In genomic region chr14:93086441-93087055, GRCh38 we compare ENCODE assay signal across 8 cellular contexts. TPM values are rescaled to one million over a fixed set of nuclear protein-coding genes. Genes with fewer than 3 reads are reported as not detected.
DNase-seq lines count a peak whose midpoint lies in the region; ATAC-seq and TF ChIP-seq lines count a peak whose summit lies in the region.

No MANE protein-coding gene starts in this region.

- H3K79me2 ChIP-seq in hepatocyte = peaks cover 94% of the 10 kb centered on the region

- H3K9me2 ChIP-seq in hepatocyte (replicated peaks; ENCODE audit: insufficient read depth) = no peaks in the 10 kb centered on the region

- no peak for TF ChIP-seq CTCF in hepatocyte (IDR thresholded peaks at IDR 0.05; ENCODE audit: poor library complexity)

- H3K4me2 ChIP-seq in hepatocyte = no peak overlapping the region

- no peak overlapping the region for H3K4me3 Mint-ChIP-seq in activated CD8-positive, alpha-beta memory T cell treated with anti-CD3 and anti-CD28 coated beads, Interleukin-2, amount 10 ng/mL, durations not matched to agents 7 days and 5 days
- H3K4me3 Mint-ChIP-seq in central memory CD8-positive, alpha-beta T cell = no peak overlapping the region
- peak overlapping the region; percentile 53 to 61 for H3K4me3 Mint-ChIP-seq in stimulated activated naive CD8-positive, alpha-beta T cell treated with anti-CD3 and anti-CD28 coated beads, Interleukin-15, amount 100 ng/mL, for 72 hours

- H4K20me1 ChIP-seq in hepatocyte (ENCODE audit: insufficient read depth, poor library complexity, severe bottlenecking) = peaks cover 26% of the 10 kb centered on the region

- H3K27me3 ChIP-seq in hepatocyte = no peaks in the 10 kb centered on the region

- no peak overlapping the region for H3K4me3 ChIP-seq in hepatocyte

- no peaks in the 10 kb centered on the region for H3K9me3 ChIP-seq in hepatocyte (ENCODE audit: low read depth)

- 85% methylated on average over 8 of the region's 8 CpGs for WGBS in hepatocyte (ENCODE audit: low lambda C conversion rate, missing lambda C conversion rate)

- CTCF ChIA-PET in activated CD8-positive, alpha-beta memory T cell treated with anti-CD3 and anti-CD28 coated beads, Interleukin-2, amount 10 ng/mL, durations not matched to agents 7 days and 5 days (lab: Charles Lee) = interaction anchor here (1.8 to 5.3 kb wide), 2 partner anchors 27 to 52 kb away, joined by 7 to 24 read pairs; no protein-coding TSS in a partner anchor

- no peaks in the 10 kb centered on the region for H3K36me3 ChIP-seq in hepatocyte (replicated peaks; ENCODE audit: insufficient read depth, low read depth)

- no peaks in the 10 kb centered on the region for H3K27me3 Mint-ChIP-seq in activated CD8-positive, alpha-beta memory T cell treated with anti-CD3 and anti-CD28 coated beads, Interleukin-2, amount 10 ng/mL, durations not matched to agents 7 days and 5 days
- no peaks in the 10 kb centered on the region for H3K27me3 Mint-ChIP-seq in central memory CD8-positive, alpha-beta T cell
- no peaks in the 10 kb centered on the region for H3K27me3 Mint-ChIP-seq in stimulated activated naive CD8-positive, alpha-beta T cell treated with anti-CD3 and anti-CD28 coated beads, Interleukin-15, amount 100 ng/mL, for 72 hours

- peak; percentile 65 for ATAC-seq in activated CD8-positive, alpha-beta memory T cell treated with anti-CD3 and anti-CD28 coated beads, Interleukin-2, amount 10 ng/mL, durations not matched to agents 7 days and 5 days
- ATAC-seq in HG03442 (IDR thresholded peaks at IDR 0.05; ENCODE audit: unreplicated experiment) = peak; percentile 56
- no peak for ATAC-seq in central memory CD8-positive, alpha-beta T cell (replicated peaks; ENCODE audit: extremely low read depth, poor library complexity, severe bottlenecking)
- ATAC-seq in stimulated activated naive CD8-positive, alpha-beta T cell treated with anti-CD3 and anti-CD28 coated beads, Interleukin-15, amount 100 ng/mL, for 72 hours = peak; percentile 79

- peaks cover 11% of the 10 kb centered on the region for H3K4me1 ChIP-seq in hepatocyte (ENCODE audit: insufficient read depth)

- no peak overlapping the region for H2AFZ ChIP-seq in hepatocyte

- peaks cover 63% of the 10 kb centered on the region for H3K4me1 Mint-ChIP-seq in activated CD8-positive, alpha-beta memory T cell treated with anti-CD3 and anti-CD28 coated beads, Interleukin-2, amount 10 ng/mL, durations not matched to agents 7 days and 5 days
- H3K4me1 Mint-ChIP-seq in central memory CD8-positive, alpha-beta T cell = peaks cover 58% of the 10 kb centered on the region
- H3K4me1 Mint-ChIP-seq in stimulated activated naive CD8-positive, alpha-beta T cell treated with anti-CD3 and anti-CD28 coated beads, Interleukin-15, amount 100 ng/mL, for 72 hours = peaks cover 98% of the 10 kb centered on the region

- H3K27ac ChIP-seq in hepatocyte = no peak overlapping the region

- peaks cover 9% of the 10 kb centered on the region for H3K36me3 Mint-ChIP-seq in activated CD8-positive, alpha-beta memory T cell treated with anti-CD3 and anti-CD28 coated beads, Interleukin-2, amount 10 ng/mL, durations not matched to agents 7 days and 5 days
- H3K36me3 Mint-ChIP-seq in central memory CD8-positive, alpha-beta T cell (ENCODE audit: insufficient read depth) = peaks cover 3% of the 10 kb centered on the region

- peak; percentile 68 for DNase-seq in activated CD8-positive, alpha-beta memory T cell treated with anti-CD3 and anti-CD28 coated beads, Interleukin-2, amount 10 ng/mL, durations not matched to agents 7 days and 5 days
- DNase-seq in activated CD8-positive, alpha-beta memory T cell treated with anti-CD3 and anti-CD28 coated beads for 24 hours = no peak
- no peak for DNase-seq in central memory CD8-positive, alpha-beta T cell (ENCODE audit: low spot score in 2 of 2)
- peak; percentile 32 to 56 for DNase-seq in stimulated activated naive CD8-positive, alpha-beta T cell treated with anti-CD3 and anti-CD28 coated beads, Interleukin-15, amount 100 ng/mL, for 72 hours
- DNase-seq in hepatocyte (ENCODE audit: low spot score) (no peak), NCI-H2107 (lab: John Stamatoyannopoulos, UW) (no peak)
- DNase-seq in activated CD4-positive, CD25-positive, alpha-beta regulatory T cell treated with anti-CD3 and anti-CD28 coated beads, Interleukin-2, amount 50 U/mL, for 72 hours = no peak

- H3K27ac Mint-ChIP-seq in activated CD8-positive, alpha-beta memory T cell treated with anti-CD3 and anti-CD28 coated beads, Interleukin-2, amount 10 ng/mL, durations not matched to agents 7 days and 5 days = peak overlapping the region; percentile 79
- H3K27ac Mint-ChIP-seq in central memory CD8-positive, alpha-beta T cell (ENCODE audit: low read depth) = peak overlapping the region; percentile 61
- peak overlapping the region; percentile 79 to 91 for H3K27ac Mint-ChIP-seq in stimulated activated naive CD8-positive, alpha-beta T cell treated with anti-CD3 and anti-CD28 coated beads, Interleukin-15, amount 100 ng/mL, for 72 hours

- no peaks in the 10 kb centered on the region for H3K9me3 Mint-ChIP-seq in activated CD8-positive, alpha-beta memory T cell treated with anti-CD3 and anti-CD28 coated beads, Interleukin-2, amount 10 ng/mL, durations not matched to agents 7 days and 5 days (ENCODE audit: low read depth)
- H3K9me3 Mint-ChIP-seq in central memory CD8-positive, alpha-beta T cell = no peaks in the 10 kb centered on the region
- peaks cover 0 to 10% of the 10 kb centered on the region in 2 donors for H3K9me3 Mint-ChIP-seq in stimulated activated naive CD8-positive, alpha-beta T cell treated with anti-CD3 and anti-CD28 coated beads, Interleukin-15, amount 100 ng/mL, for 72 hours

RNA-seq across cellular contexts. Expression of gene ITPK1, which starts 29.2 kb away (rescaled TPM):
- total RNA-seq in activated CD8-positive, alpha-beta memory T cell treated with anti-CD3 and anti-CD28 coated beads, Interleukin-2, amount 10 ng/mL, durations not matched to agents 7 days and 5 days = 100 to 1,000 TPM in 1 of 2 experiments, 10 to 100 TPM in 1; 96.1 to 103 TPM
- 55.9 and 66.7 TPM in 2 replicates for total RNA-seq in hepatocyte
- polyA plus RNA-seq in hepatocyte = 47.4 and 49.8 TPM in 2 replicates

Comparison
In these comparisons a context has a peak if more than half of its experiments do, and no peak if none do; other contexts are left out.
1. DNase-seq: peak in activated CD8-positive, alpha-beta memory T cell treated with anti-CD3 and anti-CD28 coated beads, Interleukin-2, amount 10 ng/mL, durations not matched to agents 7 days and 5 days (single experiment) and stimulated activated naive CD8-positive, alpha-beta T cell treated with anti-CD3 and anti-CD28 coated beads, Interleukin-15, amount 100 ng/mL, for 72 hours (2 of 2); none in activated CD8-positive, alpha-beta memory T cell treated with anti-CD3 and anti-CD28 coated beads for 24 hours (single experiment), central memory CD8-positive, alpha-beta T cell (0 of 2), hepatocyte (single experiment), activated CD4-positive, CD25-positive, alpha-beta regulatory T cell treated with anti-CD3 and anti-CD28 coated beads, Interleukin-2, amount 50 U/mL, for 72 hours (single experiment) and NCI-H2107 (single experiment).
2. H3K4me3 Mint-ChIP-seq: peak in stimulated activated naive CD8-positive, alpha-beta T cell treated with anti-CD3 and anti-CD28 coated beads, Interleukin-15, amount 100 ng/mL, for 72 hours (2 of 2); none in activated CD8-positive, alpha-beta memory T cell treated with anti-CD3 and anti-CD28 coated beads, Interleukin-2, amount 10 ng/mL, durations not matched to agents 7 days and 5 days (single experiment) and central memory CD8-positive, alpha-beta T cell (single experiment).
3. Peak in every context shown above with its lines, with median percentiles within 50 percentile points of each other: H3K27ac Mint-ChIP-seq.